Comparison of ENCODE assay signal across 26 cellular contexts in the genomic region with DNA sequence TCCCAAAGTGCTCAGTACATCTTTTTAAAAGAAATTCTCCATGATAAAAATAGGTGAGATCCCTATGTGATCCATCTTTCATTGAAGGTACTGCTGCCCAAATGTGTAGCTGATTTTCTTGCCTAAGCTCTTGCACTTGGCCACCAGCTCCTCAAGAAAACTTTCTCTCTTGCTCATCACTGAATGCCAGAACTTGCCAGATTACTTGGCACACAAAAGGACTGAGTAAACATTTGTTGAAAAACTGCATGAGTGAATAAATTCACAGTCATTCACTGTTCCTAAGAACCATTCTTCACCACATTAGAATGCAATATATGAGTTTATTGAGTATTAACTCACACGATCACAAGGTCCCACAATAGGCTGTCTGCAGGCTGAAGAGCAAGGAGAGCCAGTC.
DNase-seq lines count a peak whose midpoint lies in the region; FAIRE-seq and TF ChIP-seq lines count a peak whose summit lies in the region.
"Had no signal": no experiment of that assay in that cellular context is flagged by ENCODE, and none has a peak within 500 bp of the region (broad histone marks: within the 10 kb centered on the region; RNA-seq: fewer than 3 reads in every experiment).

No MANE protein-coding gene starts in this region.

- no peak for FAIRE-seq in RCC 7860 (lab: Jason Lieb, UNC)
- FAIRE-seq: D721Med, G401.6, GM12878, K562 had no signal

- peaks cover 47% of the 10 kb centered on the region for H3K27me3 Mint-ChIP-seq in activated naive CD4-positive, alpha-beta T cell treated with anti-CD3 and anti-CD28 coated beads for 36 hours (ENCODE audit: low read depth)

- DNase-seq in GM04503 (ENCODE audit: low read depth) (peak; percentile 73), RCC 7860 (ENCODE audit: low spot score) (peak; percentile 13), epithelial cell of proximal tubule (ENCODE audit: low read depth) (peak; percentile 43), renal cortical epithelial cell (ENCODE audit: low read depth) (peak; percentile 84), T-helper 2 cell (no peak), HEK293T (ENCODE audit: extremely low spot score) (no peak), NCI-H2081 (lab: John Stamatoyannopoulos, UW) (no peak)
- DNase-seq in activated naive CD4-positive, alpha-beta T cell treated with anti-CD3 and anti-CD28 coated beads for 36 hours = no peak
- DNase-seq: activated CD4-positive, alpha-beta T cell treated with anti-CD3 and anti-CD28 coated beads, Interleukin-2, amount 50 U/mL, for 4 hours; activated naive CD4-positive, alpha-beta T cell treated with Interleukin-2 at 50 U/mL for 16 hours; colonic mucosa; NCI-H1048; NCI-H2081 treated with DMSO at 0.1 percent for 48 hours; stimulated activated CD4-positive, alpha-beta T cell treated with anti-CD3 and anti-CD28 coated beads, Interleukin-4, amount 100 ng/mL, for 1 hour; stomach; T-cell; upper lobe of left lung had no signal

- CTCF ChIA-PET in activated naive CD4-positive, alpha-beta T cell treated with anti-CD3 and anti-CD28 coated beads for 36 hours (lab: Charles Lee) = interaction anchor here (0.6 kb wide), 1 partner anchor 22 kb away, joined by 3 read pairs; no protein-coding TSS in a partner anchor
- CTCF ChIA-PET in HEK293T (lab: Yijun Ruan, JAX) = interaction anchor here (0.7 kb wide), 1 partner anchor 556 kb away, joined by 3 read pairs; no protein-coding TSS in a partner anchor

- H3K4me3 ChIP-seq in epithelial cell of proximal tubule (ENCODE audit: low read depth, low read length) = no peak overlapping the region
- H3K4me3 ChIP-seq: BLaER1 treated with 17β-estradiol and CSF1 and Interleukin-3, amounts not matched to agents 10 nM and 100 nM; colonic mucosa; GM12878; HAP-1; K562; prostate gland; smooth muscle cell; stomach; upper lobe of left lung had no signal

- no peak overlapping the region for H3K4me3 Mint-ChIP-seq in activated naive CD4-positive, alpha-beta T cell treated with anti-CD3 and anti-CD28 coated beads for 36 hours
- H3K4me3 Mint-ChIP-seq: neural crest cell, T-cell had no signal

- POLR2A ChIA-PET in HEK293T (lab: Yijun Ruan, JAX) = no interaction called here

- no peaks in the 10 kb centered on the region for H3K9me3 Mint-ChIP-seq in activated naive CD4-positive, alpha-beta T cell treated with anti-CD3 and anti-CD28 coated beads for 36 hours
- H3K9me3 Mint-ChIP-seq: neural crest cell, T-cell had no signal

- H3K36me3 Mint-ChIP-seq in activated naive CD4-positive, alpha-beta T cell treated with anti-CD3 and anti-CD28 coated beads for 36 hours (ENCODE audit: low read depth) = peaks cover 2% of the 10 kb centered on the region
- H3K36me3 Mint-ChIP-seq: T-cell had no signal

- H3K27ac Mint-ChIP-seq in activated naive CD4-positive, alpha-beta T cell treated with anti-CD3 and anti-CD28 coated beads for 36 hours = no peak overlapping the region
- H3K27ac Mint-ChIP-seq: T-cell had no signal

- H3K4me1 Mint-ChIP-seq in activated naive CD4-positive, alpha-beta T cell treated with anti-CD3 and anti-CD28 coated beads for 36 hours (ENCODE audit: low read depth) = peaks cover 11% of the 10 kb centered on the region

- no peak for TF ChIP-seq CTCF in epithelial cell of proximal tubule (conservative IDR thresholded peaks at IDR 0.05; ENCODE audit: low read depth, low read length)

- intact Hi-C loops in activated naive CD4-positive, alpha-beta T cell treated with anti-CD3 and anti-CD28 coated beads for 36 hours (cut with micrococcal nuclease) = no loop called here

TF ChIP-seq in HEK293T, 16 proteins besides CTCF, POLR2A, EP300 and RAD21:
- TF ChIP-seq BHLHE40 (IDR thresholded peaks at IDR 0.05; ENCODE audit: borderline replicate concordance) (no peak), TARDBP (IDR thresholded peaks at IDR 0.05) (no peak), FOXM1 (IDR thresholded peaks at IDR 0.05; ENCODE audit: borderline replicate concordance) (no peak), ELF4 (IDR thresholded peaks at IDR 0.05) (no peak), NFRKB (IDR thresholded peaks at IDR 0.05) (no peak), SUZ12 (IDR thresholded peaks at IDR 0.05) (no peak), HDGF (IDR thresholded peaks at IDR 0.05; ENCODE audit: borderline replicate concordance) (no peak), ZNF384 (IDR thresholded peaks at IDR 0.05) (no peak), ARNT (IDR thresholded peaks at IDR 0.05) (no peak), LEF1 (IDR thresholded peaks at IDR 0.05; ENCODE audit: borderline replicate concordance) (no peak)
TF ChIP-seq in HEK293T: peak in this region for 0.

Comparison
In these comparisons a context has a peak if more than half of its experiments do, and no peak if none do; other contexts are left out.
1. DNase-seq: peak in GM04503 (single experiment), RCC 7860 (single experiment), epithelial cell of proximal tubule (single experiment) and renal cortical epithelial cell (single experiment); none in T-helper 2 cell (0 of 5), activated naive CD4-positive, alpha-beta T cell treated with anti-CD3 and anti-CD28 coated beads for 36 hours (single experiment), HEK293T (single experiment) and NCI-H2081 (0 of 2).